9 cellular contexts compared by ENCODE assay signal in genomic region chr9:109329274-109330258, GRCh38. TPM values are rescaled to one million over a fixed set of nuclear protein-coding genes. Genes with fewer than 3 reads are reported as not detected.
DNase-seq lines count a peak whose midpoint lies in the region; ATAC-seq and TF ChIP-seq lines count a peak whose summit lies in the region.
"Had no signal": no experiment of that assay in that cellular context is flagged by ENCODE, and none has a peak within 500 bp of the region (broad histone marks: within the 10 kb centered on the region; RNA-seq: fewer than 3 reads in every experiment).

No MANE protein-coding gene starts in this region.

- H3K4me3 ChIP-seq in Caco-2 (ENCODE audit: low read depth, low read length) (no peak overlapping the region), esophagus squamous epithelium (peak overlapping the region in 2 of 4 donors; percentile 7 to 22), neuronal stem cell (ENCODE audit: low read length in 2 of 2) (no peak overlapping the region)

- H2AFZ ChIP-seq in neuronal stem cell (ENCODE audit: low read length): peak overlapping the region; percentile 81

- H2BK5ac ChIP-seq in neuronal stem cell (ENCODE audit: low read length): no peak overlapping the region

- peak overlapping the region; percentile 61 for H2AK5ac ChIP-seq in neuronal stem cell (ENCODE audit: low read depth, low read length)

- H3K9me3 Mint-ChIP-seq in Caco-2 (ENCODE audit: unreplicated experiment): no peaks in the 10 kb centered on the region
- no peaks in the 10 kb centered on the region for H3K9me3 Mint-ChIP-seq in activated CD8-positive, alpha-beta memory T cell treated with anti-CD3 and anti-CD28 coated beads, Interleukin-2, amount 10 ng/mL, durations not matched to agents 7 days and 5 days (ENCODE audit: low read depth)

- H3K79me1 ChIP-seq in neuronal stem cell (ENCODE audit: low read depth, low read length): peaks cover 2% of the 10 kb centered on the region

- ATAC-seq in activated CD8-positive, alpha-beta memory T cell treated with anti-CD3 and anti-CD28 coated beads, Interleukin-2, amount 10 ng/mL, durations not matched to agents 7 days and 5 days: no peak
- ATAC-seq in HG02970 (IDR thresholded peaks at IDR 0.05; ENCODE audit: low FRiP score, unreplicated experiment): no peak

- TF ChIP-seq CTCF in Caco-2 (IDR thresholded peaks at IDR 0.05; ENCODE audit: insufficient read depth in 1 of 2, low read depth in 1 of 2, low read length in 1 of 2, severe bottlenecking in 1 of 2, unreplicated experiment in 1 of 2): no peak
- TF ChIP-seq CTCF in esophagus squamous epithelium (IDR thresholded peaks at IDR 0.05): no peak

- no peak overlapping the region for H3K14ac ChIP-seq in neuronal stem cell (ENCODE audit: low read length)

- peak overlapping the region; percentile 10 for H2BK15ac ChIP-seq in neuronal stem cell (ENCODE audit: low read length)

- H3K4me1 ChIP-seq in Caco-2: peaks cover 11% of the 10 kb centered on the region
- peaks cover 11 to 35% (median 13%) of the 10 kb centered on the region in 3 donors for H3K4me1 ChIP-seq in esophagus squamous epithelium
- H3K4me1 ChIP-seq in neuronal stem cell (ENCODE audit: control insufficient read depth in 2 of 2, insufficient read depth in 1 of 2, low read depth in 1 of 2, low read length in 2 of 2): peaks cover 2 to 6% of the 10 kb centered on the region in 2 donors

- H2BK12ac ChIP-seq in neuronal stem cell (ENCODE audit: low read length): no peak overlapping the region

- no peak overlapping the region for H2BK120ac ChIP-seq in neuronal stem cell (ENCODE audit: low read depth, low read length)

- peaks cover 6% of the 10 kb centered on the region for H3K36me3 Mint-ChIP-seq in Caco-2 (ENCODE audit: insufficient read depth, unreplicated experiment)
- no peaks in the 10 kb centered on the region for H3K36me3 Mint-ChIP-seq in activated CD8-positive, alpha-beta memory T cell treated with anti-CD3 and anti-CD28 coated beads, Interleukin-2, amount 10 ng/mL, durations not matched to agents 7 days and 5 days
- H3K36me3 Mint-ChIP-seq: brain had no signal

- POLR2A ChIA-PET in Caco-2 (lab: Charles Lee): interaction anchor here (0.5 to 0.6 kb wide), 3 partner anchors 59 to 329 kb away, joined by 6 to 10 read pairs (median 7); partner anchors contain the start of gene PTPN3

- H3K27me3 ChIP-seq in Caco-2 (replicated peaks; ENCODE audit: control insufficient read depth, insufficient read depth, low read length) (no peaks in the 10 kb centered on the region), esophagus squamous epithelium (peaks cover 0 to 33% (median 0%) of the 10 kb centered on the region in 4 donors), neuronal stem cell (ENCODE audit: control insufficient read depth in 3 of 3, insufficient read depth in 3 of 3, low read depth in 1 of 3, low read length in 3 of 3) (peaks cover 0 to 7% (median 0%) of the 10 kb centered on the region in 3 experiments)

- no TSS peak for BruUV-seq in Caco-2 (replicated peaks; lab: Mats Ljungman, UMichigan)

- no peak overlapping the region for H4K8ac ChIP-seq in neuronal stem cell (ENCODE audit: low read depth, low read length)

- H3K36me3 ChIP-seq in Caco-2 (ENCODE audit: control insufficient read depth, insufficient read depth, low read length) (no peaks in the 10 kb centered on the region), esophagus squamous epithelium (no peaks in the 10 kb centered on the region), neuronal stem cell (replicated peaks in 1 of 2; ENCODE audit: control insufficient read depth in 2 of 2, insufficient read depth in 2 of 2, low read length in 2 of 2) (no peaks in the 10 kb centered on the region)

- peak overlapping the region; percentile 40 for H3K27ac Mint-ChIP-seq in Caco-2 (ENCODE audit: unreplicated experiment)
- H3K27ac Mint-ChIP-seq in activated CD8-positive, alpha-beta memory T cell treated with anti-CD3 and anti-CD28 coated beads, Interleukin-2, amount 10 ng/mL, durations not matched to agents 7 days and 5 days: no peak overlapping the region

- WGBS in esophagus squamous epithelium, 2 donors: 27 to 43% methylated on average over 16 to 18 of the region's 21 CpGs
- no CpG with 5 or more reads among the region's 21 CpGs for WGBS in neuronal stem cell (ENCODE audit: extremely low coverage in 2 of 2, insufficient read length in 2 of 2, insufficient replicate concordance in 1 of 2), 2 donors

- H3K27ac ChIP-seq in esophagus squamous epithelium (peak overlapping the region; percentile 27 to 89 (median 77)), neuronal stem cell (replicated peaks; ENCODE audit: low read length) (no peak overlapping the region)

- H3K27me3 Mint-ChIP-seq in Caco-2 (ENCODE audit: insufficient read depth, unreplicated experiment): no peaks in the 10 kb centered on the region
- peaks cover 16% of the 10 kb centered on the region for H3K27me3 Mint-ChIP-seq in activated CD8-positive, alpha-beta memory T cell treated with anti-CD3 and anti-CD28 coated beads, Interleukin-2, amount 10 ng/mL, durations not matched to agents 7 days and 5 days

- intact Hi-C loops in Caco-2 (cut with micrococcal nuclease; ENCODE audit: unreplicated experiment): no loop called here
- intact Hi-C loops in esophagus squamous epithelium (cut with DNase I): no loop called here

- H3K18ac ChIP-seq in neuronal stem cell (ENCODE audit: low read length): no peak overlapping the region

- no peak overlapping the region for H3K4me2 ChIP-seq in neuronal stem cell (ENCODE audit: insufficient read depth, low read length, poor library complexity, severe bottlenecking)

- no peaks in the 10 kb centered on the region for H3K9me3 ChIP-seq in Caco-2
- no peaks in the 10 kb centered on the region for H3K9me3 ChIP-seq in esophagus squamous epithelium
- no peaks in the 10 kb centered on the region for H3K9me3 ChIP-seq in neuronal stem cell (replicated peaks in 1 of 2; ENCODE audit: control insufficient read depth in 2 of 2, insufficient read depth in 1 of 2, low read depth in 1 of 2, low read length in 2 of 2)

- no peak overlapping the region for H3K4ac ChIP-seq in neuronal stem cell (ENCODE audit: low read length)

- no peak overlapping the region for H3K4me3 Mint-ChIP-seq in Caco-2 (ENCODE audit: unreplicated experiment)
- no peak overlapping the region for H3K4me3 Mint-ChIP-seq in activated CD8-positive, alpha-beta memory T cell treated with anti-CD3 and anti-CD28 coated beads, Interleukin-2, amount 10 ng/mL, durations not matched to agents 7 days and 5 days
- H3K4me3 Mint-ChIP-seq: brain had no signal

- no peak overlapping the region for H3K9ac ChIP-seq in neuronal stem cell (ENCODE audit: low read depth, low read length, poor library complexity)

- CTCF ChIA-PET in Caco-2 (lab: Charles Lee): interaction anchor here (0.6 kb wide), 1 partner anchor 140 kb away, joined by 5 read pairs; no protein-coding TSS in a partner anchor
- CTCF ChIA-PET in activated CD8-positive, alpha-beta memory T cell treated with anti-CD3 and anti-CD28 coated beads, Interleukin-2, amount 10 ng/mL, durations not matched to agents 7 days and 5 days (lab: Charles Lee): no interaction called here

- H4K91ac ChIP-seq in neuronal stem cell (ENCODE audit: low read depth, low read length, poor library complexity): no peak overlapping the region

- DNase-seq in Caco-2 (no peak), NCI-H460 (ENCODE audit: extremely low read depth, low read depth) (peak; percentile 46), esophagus squamous epithelium (lab: John Stamatoyannopoulos, UW) (no peak), neuronal stem cell (ENCODE audit: low spot score) (no peak), NCI-H1930 (lab: John Stamatoyannopoulos, UW) (no peak)
- DNase-seq in activated CD8-positive, alpha-beta memory T cell treated with anti-CD3 and anti-CD28 coated beads, Interleukin-2, amount 10 ng/mL, durations not matched to agents 7 days and 5 days: no peak
- no peak for DNase-seq in activated effector memory CD4-positive, alpha-beta T cell treated with Interleukin-2 at 50 U/mL for 16 hours

- TF ChIP-seq POLR2A in esophagus squamous epithelium (IDR thresholded peaks at IDR 0.05): no peak

- H3K23ac ChIP-seq in neuronal stem cell (ENCODE audit: low read depth, low read length, poor library complexity): no peak overlapping the region

- H3K4me1 Mint-ChIP-seq in Caco-2 (ENCODE audit: low read depth, unreplicated experiment): peaks cover 25% of the 10 kb centered on the region
- no peaks in the 10 kb centered on the region for H3K4me1 Mint-ChIP-seq in activated CD8-positive, alpha-beta memory T cell treated with anti-CD3 and anti-CD28 coated beads, Interleukin-2, amount 10 ng/mL, durations not matched to agents 7 days and 5 days

RNA-seq across cellular contexts. Expression of gene EPB41L4B, which starts 8.7 kb away (rescaled TPM):
- total RNA-seq in Caco-2 (2022): 14.7 and 16.3 TPM in 2 replicates
- total RNA-seq in NCI-H460 (2014; rRNA removed; shearing (Covaris generic)): 23.1 and 24.5 TPM in 2 replicates
- 11.3 and 14.0 TPM in 2 replicates for polyA plus RNA-seq in NCI-H460 (2014; cell fraction: nucleus; rRNA removed)
- total RNA-seq in esophagus squamous epithelium: 1 to 10 TPM in 3 of 4 donors, under 1 TPM in 1; 0.45 to 3.8 (median 1.8) TPM
- 2.1 TPM for polyA plus RNA-seq in neuronal stem cell (2013, experiment 1 of 2)
- 2.3 TPM for polyA plus RNA-seq in neuronal stem cell (2013, experiment 2 of 2)
- 1 to 10 TPM in 1 of 2 experiments, under 1 TPM in 1; 0.23 to 1.0 TPM for total RNA-seq in activated CD8-positive, alpha-beta memory T cell treated with anti-CD3 and anti-CD28 coated beads, Interleukin-2, amount 10 ng/mL, durations not matched to agents 7 days and 5 days
